Comparison of ENCODE assay signal across 20 cellular contexts in genomic region chr18:25321869-25322268, GRCh38. TPM values are rescaled to one million over a fixed set of nuclear protein-coding genes. Genes with fewer than 3 reads are reported as not detected.
"Had no signal": no experiment of that assay in that cellular context is flagged by ENCODE, and none has a peak within 500 bp of the region (broad histone marks: within the 10 kb centered on the region; RNA-seq: fewer than 3 reads in every experiment).

No MANE protein-coding gene starts in this region.

- H3K9ac ChIP-seq: SK-N-SH had no signal

- FAIRE-seq: RCC 7860 had no signal

- H3K9me3 ChIP-seq: SK-N-SH had no signal

- H3K4me2 ChIP-seq: SK-N-SH had no signal

- H3K9me2 ChIP-seq: SK-N-SH had no signal

- DNase-seq: Karpas-422; KG1; MM.1S; NCI-H1092 treated with DMSO at 0.1 percent for 48 hours; NCI-H1436; NCI-H187; NCI-H2029; NCI-H2081 treated with DMSO at 0.1 percent for 48 hours; NCI-H2227 treated with DMSO at 0.1 percent for 48 hours; NCI-H524; NCI-H526 treated with DMSO at 0.1 percent for 48 hours; NCI-H748 treated with DMSO at 0.1 percent for 48 hours; NK-92 treated with Interleukin-12 subunit alpha and Interleukin-12 subunit beta, amount 100 ng/mL, for 24 hours; Right ventricle myocardium superior; RPMI8226; SIG-M5; SK-N-SH; SW 1271 had no signal

RNA-seq across cellular contexts. Expression of gene ZNF521, which starts 30.1 kb away (rescaled TPM):
- total RNA-seq: NCI-H460 had no signal
